ENCODE assay signal across 8 cellular contexts in genomic region chr19:3142292-3142670, GRCh38. TPM values are rescaled to one million over a fixed set of nuclear protein-coding genes. Genes with fewer than 3 reads are reported as not detected.
A peak's percentile ranks its signal among the peaks of the same experiment; 100 is the strongest.
DNase-seq lines count a peak whose midpoint lies in the region; ATAC-seq and TF ChIP-seq lines count a peak whose summit lies in the region.

No MANE protein-coding gene starts in this region.

- no peaks in the 10 kb centered on the region for H3K9me3 ChIP-seq in upper lobe of right lung

- H3K4me3 ChIP-seq in upper lobe of right lung: no peak overlapping the region

- ATAC-seq in Right ventricle myocardium inferior (peak; percentile 29), left lobe of liver (peak; percentile 33), upper lobe of right lung (peak; percentile 42), HG03196 (IDR thresholded peaks at IDR 0.05; ENCODE audit: unreplicated experiment) (no peak)

- intact Hi-C loops in Right ventricle myocardium inferior (cut with DNase I) (no loop called here), cardiac septum (cut with DNase I) (no loop called here), upper lobe of right lung (cut with DNase I) (no loop called here)

- peak overlapping the region; percentile 84 for H3K27ac ChIP-seq in upper lobe of right lung

- H3K36me3 ChIP-seq in upper lobe of right lung: no peaks in the 10 kb centered on the region

- DNase-seq in Right ventricle myocardium inferior (ENCODE audit: missing footprints) (no peak), cardiac septum (ENCODE audit: low spot score) (no peak), left lobe of liver (ENCODE audit: low spot score) (no peak), upper lobe of right lung (no peak), retina (no peak), C1 segment of cervical spinal cord (lab: John Stamatoyannopoulos, UW) (no peak)
- peak; percentile 59 for DNase-seq in activated naive CD4-positive, alpha-beta T cell treated with anti-CD3 and anti-CD28 coated beads, Interleukin-2, amount 50 U/mL, for 16 hours

- peaks cover 19% of the 10 kb centered on the region for H3K4me1 ChIP-seq in upper lobe of right lung

- no peaks in the 10 kb centered on the region for H3K27me3 ChIP-seq in upper lobe of right lung

- no peak for TF ChIP-seq CTCF in upper lobe of right lung (IDR thresholded peaks at IDR 0.05)

RNA-seq across cellular contexts. Expression of gene GNA15, which starts 6.4 kb away (rescaled TPM):
- 2.9 TPM for total RNA-seq in Right ventricle myocardium inferior
- total RNA-seq in cardiac septum: 1.9 TPM
- 1.0 TPM for total RNA-seq in left lobe of liver
- total RNA-seq in upper lobe of right lung: 18.6 TPM

RNA-seq across cellular contexts. Expression of gene S1PR4, which starts 36.3 kb away (rescaled TPM):
- total RNA-seq in Right ventricle myocardium inferior: 1.2 TPM
- total RNA-seq in cardiac septum: 1.2 TPM
- 0.70 TPM for total RNA-seq in left lobe of liver
- 22.3 TPM for total RNA-seq in upper lobe of right lung

RNA-seq across cellular contexts. Expression of gene NCLN, which starts 43.4 kb away (rescaled TPM):
- 23.7 TPM for total RNA-seq in Right ventricle myocardium inferior
- total RNA-seq in cardiac septum: 19.0 TPM
- total RNA-seq in left lobe of liver: 40.7 TPM
- 71.4 TPM for total RNA-seq in upper lobe of right lung

RNA-seq across cellular contexts. Expression of gene GNA11, which starts 48.1 kb away (rescaled TPM):
- total RNA-seq in Right ventricle myocardium inferior (64.7 TPM), cardiac septum (60.9 TPM), left lobe of liver (22.8 TPM), upper lobe of right lung (66.3 TPM)

Comparison
In these comparisons a context has a peak if more than half of its experiments do, and no peak if none do; other contexts are left out.
1. RNA of gene S1PR4, which starts 36.3 kb away (total RNA-seq): 22.3 TPM in upper lobe of right lung (single experiment); 1.2 TPM in cardiac septum (single experiment), 1.2 TPM in Right ventricle myocardium inferior (single experiment) and 0.70 TPM in left lobe of liver (single experiment); every median in the first group is over 10 times any median in the second.